5 cellular contexts compared by ENCODE assay signal in the genomic region with DNA sequence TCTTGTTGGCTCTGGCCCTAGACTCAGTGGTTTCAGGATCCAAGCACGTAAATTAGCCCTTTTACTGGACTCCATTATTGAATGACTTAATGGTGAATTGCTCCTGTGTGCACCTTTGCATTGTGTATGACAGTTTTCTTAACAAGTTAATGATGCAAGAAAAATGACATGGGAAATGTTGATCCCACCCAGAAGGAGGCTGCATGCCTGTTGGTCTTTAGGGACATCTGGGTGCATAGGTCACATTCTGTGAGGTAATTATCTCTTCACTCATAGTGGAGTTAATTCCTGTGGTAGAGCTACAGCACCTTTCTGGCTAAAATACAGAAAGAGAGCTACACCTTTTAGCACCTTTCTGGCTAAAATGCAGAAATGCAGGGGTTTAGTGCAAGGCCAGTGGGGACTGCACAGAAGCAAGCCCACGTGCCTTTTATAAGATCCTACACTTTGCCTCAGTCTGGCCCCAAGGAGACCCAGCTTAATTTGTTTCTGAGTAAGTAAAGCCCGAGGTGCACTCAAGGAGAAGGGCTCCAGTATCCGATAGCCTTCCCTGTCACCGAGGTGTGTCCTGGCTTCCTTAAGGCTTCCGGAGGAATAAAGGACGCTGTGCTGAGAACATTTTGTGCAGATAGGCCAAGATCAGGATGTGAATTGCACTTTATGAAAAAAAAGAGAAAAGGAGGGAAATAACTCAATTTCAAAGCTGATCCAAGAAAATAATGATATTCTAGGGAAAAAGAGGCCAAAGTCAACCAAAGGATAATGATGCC. TPM values are rescaled to one million over a fixed set of nuclear protein-coding genes. Genes with fewer than 3 reads are reported as not detected.
"Had no signal": no experiment of that assay in that cellular context is flagged by ENCODE, and none has a peak within 500 bp of the region (broad histone marks: within the 10 kb centered on the region; RNA-seq: fewer than 3 reads in every experiment).

No MANE protein-coding gene starts in this region.

RNA-seq across cellular contexts. Expression of gene FAM43B, which starts 54.6 kb away (rescaled TPM):
- total RNA-seq: mononuclear cell, natural killer cell, stomach, transverse colon had no signal
- polyA plus RNA-seq: keratinocyte had no signal
